26 cellular contexts compared by ENCODE assay signal in the genomic region with DNA sequence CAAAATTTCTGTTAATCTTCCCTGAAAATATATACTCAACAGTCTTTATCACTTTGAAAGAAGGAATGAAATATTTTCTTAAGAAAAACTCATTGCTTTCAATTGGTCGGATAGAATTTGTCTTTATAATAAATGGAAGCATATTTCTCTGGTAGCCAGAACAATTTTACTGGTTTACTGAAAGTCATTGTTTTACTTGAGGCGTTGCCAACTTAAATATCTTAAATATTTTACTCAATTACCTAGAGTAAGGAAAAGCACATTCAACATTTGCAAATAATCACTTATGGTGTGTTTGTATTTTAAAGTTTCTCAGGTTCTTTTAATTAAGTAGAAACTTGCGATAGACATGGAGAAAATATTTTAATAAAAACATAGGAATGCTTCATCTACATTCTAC.
"Had no signal": no experiment of that assay in that cellular context is flagged by ENCODE, and none has a peak within 500 bp of the region (broad histone marks: within the 10 kb centered on the region; RNA-seq: fewer than 3 reads in every experiment).

No MANE protein-coding gene starts in this region.

- H3K4me3 ChIP-seq: body of pancreas, MG63 had no signal

- H3K9ac ChIP-seq: KMS-11 had no signal

- H3K27ac Mint-ChIP-seq: activated CD8-positive, alpha-beta T cell treated with anti-CD3 and anti-CD28 coated beads, Interleukin-2, amount 10 ng/mL, durations not matched to agents 7 days and 5 days; activated naive CD4-positive, alpha-beta T cell treated with anti-CD3 and anti-CD28 coated beads, Interleukin-2, amount 50 U/mL, for 24 hours; activated naive CD8-positive, alpha-beta T cell treated with anti-CD3 and anti-CD28 coated beads, Interleukin-2, amount 50 U/mL, for 24 hours had no signal

- H3K4me1 ChIP-seq: body of pancreas had no signal

- H3K9me3 ChIP-seq: body of pancreas had no signal

- ATAC-seq: activated CD8-positive, alpha-beta T cell treated with anti-CD3 and anti-CD28 coated beads, Interleukin-2, amount 10 ng/mL, durations not matched to agents 7 days and 5 days; activated naive CD8-positive, alpha-beta T cell treated with anti-CD3 and anti-CD28 coated beads, Interleukin-2, amount 50 U/mL, for 24 hours; body of pancreas had no signal

- DNase-seq: activated CD4-positive, alpha-beta T cell treated with anti-CD3 and anti-CD28 coated beads for 48 hours; activated CD4-positive, alpha-beta T cell treated with anti-CD3 and anti-CD28 coated beads, Interleukin-2, amount 50 U/mL, for 4 hours; activated CD8-positive, alpha-beta memory T cell treated with anti-CD3 and anti-CD28 coated beads, Interleukin-2, amount 50 U/mL, for 48 hours; activated CD8-positive, alpha-beta T cell treated with anti-CD3 and anti-CD28 coated beads, Interleukin-2, amount 10 ng/mL, durations not matched to agents 7 days and 5 days; activated naive CD4-positive, alpha-beta T cell; activated naive CD8-positive, alpha-beta T cell treated with anti-CD3 and anti-CD28 coated beads, Interleukin-2, amount 50 U/mL, for 24 hours; activated T-cell treated with anti-CD3 and anti-CD28 coated beads, Interleukin-2, amount 50 U/mL, for 1 hour; amygdala; body of pancreas; central memory CD4-positive, alpha-beta T cell; MG63; MV-4-11; NCI-H1092 treated with DMSO at 0.1 percent for 48 hours; NCI-H1436; NCI-H1694 treated with DMSO at 0.1 percent for 48 hours; NCI-H2029 treated with DMSO at 0.1 percent for 48 hours; NCI-H345; NCI-H510A; NCI-H69; NK-92 treated with Interleukin-12 subunit alpha and Interleukin-12 subunit beta, amount 100 ng/mL, for 24 hours; SIG-M5; T-helper 1 cell; WERI-Rb-1 had no signal

- H3K27me3 ChIP-seq: body of pancreas, MG63 had no signal

- FAIRE-seq: bronchial epithelial cell had no signal

- H3K27me3 Mint-ChIP-seq: activated naive CD4-positive, alpha-beta T cell treated with anti-CD3 and anti-CD28 coated beads, Interleukin-2, amount 50 U/mL, for 24 hours; activated naive CD8-positive, alpha-beta T cell treated with anti-CD3 and anti-CD28 coated beads, Interleukin-2, amount 50 U/mL, for 24 hours had no signal

- H3K4me2 ChIP-seq: KMS-11 had no signal

- H3K36me3 Mint-ChIP-seq: activated naive CD4-positive, alpha-beta T cell treated with anti-CD3 and anti-CD28 coated beads, Interleukin-2, amount 50 U/mL, for 24 hours had no signal

- H3K4me3 Mint-ChIP-seq: activated CD8-positive, alpha-beta T cell treated with anti-CD3 and anti-CD28 coated beads, Interleukin-2, amount 10 ng/mL, durations not matched to agents 7 days and 5 days; activated naive CD4-positive, alpha-beta T cell treated with anti-CD3 and anti-CD28 coated beads, Interleukin-2, amount 50 U/mL, for 24 hours; activated naive CD8-positive, alpha-beta T cell treated with anti-CD3 and anti-CD28 coated beads, Interleukin-2, amount 50 U/mL, for 24 hours had no signal

- H3K27ac ChIP-seq: body of pancreas, KMS-11, WERI-Rb-1 had no signal

- H3K36me3 ChIP-seq: MG63, WERI-Rb-1 had no signal

- H3K4me1 Mint-ChIP-seq: activated naive CD4-positive, alpha-beta T cell treated with anti-CD3 and anti-CD28 coated beads, Interleukin-2, amount 50 U/mL, for 24 hours; activated naive CD8-positive, alpha-beta T cell treated with anti-CD3 and anti-CD28 coated beads, Interleukin-2, amount 50 U/mL, for 24 hours had no signal
